ENCODE assay signal across 20 cellular contexts in genomic region chr10:128695326-128695725, GRCh38.
"Had no signal": no experiment of that assay in that cellular context is flagged by ENCODE, and none has a peak within 500 bp of the region (broad histone marks: within the 10 kb centered on the region; RNA-seq: fewer than 3 reads in every experiment).

No MANE protein-coding gene starts in this region.

- H3K4me1 ChIP-seq: esophagus squamous epithelium, gastrocnemius medialis, heart right ventricle, left lung, lower lobe of right lung had no signal

- H3K36me3 Mint-ChIP-seq: mesothelial cell of epicardium, naive B cell had no signal

- H3K4me3 ChIP-seq: coronary artery, esophagus squamous epithelium, gastrocnemius medialis, heart right ventricle, left lung, lower lobe of right lung, mucosa of descending colon had no signal

- H3K4me3 Mint-ChIP-seq: mesothelial cell of epicardium, naive B cell had no signal

- H3K36me3 ChIP-seq: esophagus squamous epithelium, gastrocnemius medialis, heart right ventricle, left lung, lower lobe of right lung had no signal

- DNase-seq: dermis blood vessel endothelial cell; dorsolateral prefrontal cortex; effector CD4-positive, alpha-beta T cell; effector memory CD4-positive, alpha-beta T cell; esophagus squamous epithelium; foreskin fibroblast; foreskin melanocyte; gastrocnemius medialis; glutamatergic neuron; heart right ventricle; hippocampal formation; left cardiac atrium; left lung; left ventricle myocardium superior; lower lobe of right lung; mesenchymal stem cell; mucosa of descending colon; naive B cell had no signal

- H3K27ac ChIP-seq: coronary artery, dorsolateral prefrontal cortex, esophagus squamous epithelium, gastrocnemius medialis, heart right ventricle, left lung, lower lobe of right lung had no signal

- H3K9me3 ChIP-seq: gastrocnemius medialis, heart right ventricle, left lung, lower lobe of right lung, mucosa of descending colon had no signal

- H3K27ac Mint-ChIP-seq: mesothelial cell of epicardium, naive B cell had no signal

- H3K9me3 Mint-ChIP-seq: mesothelial cell of epicardium had no signal

- H3K27me3 ChIP-seq: esophagus squamous epithelium, gastrocnemius medialis had no signal
